In genomic region chr17:21124096-21124495, GRCh38 we compare ENCODE assay signal across 1 cellular context.
TF ChIP-seq lines count a peak whose summit lies in the region.

No MANE protein-coding gene starts in this region.

TF ChIP-seq in H1, 55 proteins besides CTCF, POLR2A, EP300 and RAD21:
- no peak for TF ChIP-seq USF2 (IDR thresholded peaks at IDR 0.05; ENCODE audit: low read length)
- no peak for TF ChIP-seq JUN (IDR thresholded peaks at IDR 0.05; ENCODE audit: low read depth, low read length)
- TF ChIP-seq RBBP5 (IDR thresholded peaks at IDR 0.05; ENCODE audit: borderline replicate concordance, low read depth, low read length): no peak
